Comparison of ENCODE assay signal across 10 cellular contexts in genomic region chr4:186297013-186297645, GRCh38. TPM values are rescaled to one million over a fixed set of nuclear protein-coding genes. Genes with fewer than 3 reads are reported as not detected.
DNase-seq lines count a peak whose midpoint lies in the region; ATAC-seq, FAIRE-seq and TF ChIP-seq lines count a peak whose summit lies in the region.
"Had no signal": no experiment of that assay in that cellular context is flagged by ENCODE, and none has a peak within 500 bp of the region (broad histone marks: within the 10 kb centered on the region; RNA-seq: fewer than 3 reads in every experiment).

No MANE protein-coding gene starts in this region.

- H3K9me3 ChIP-seq in heart left ventricle (no peaks in the 10 kb centered on the region), stomach (no peaks in the 10 kb centered on the region)

- peak; percentile 91 for FAIRE-seq in TTC549 (lab: Jason Lieb, UNC)

- no peaks in the 10 kb centered on the region for H3K36me3 ChIP-seq in heart left ventricle
- no peaks in the 10 kb centered on the region for H3K36me3 ChIP-seq in stomach

- 46 to 59% (median 53%) methylated on average over 21 of the region's 21 CpGs for WGBS in heart left ventricle, 4 donors
- WGBS in stomach, 5 donors: 38 to 50% (median 48%) methylated on average over 21 of the region's 21 CpGs

- peak overlapping the region; percentile 5 for H3K4me3 Mint-ChIP-seq in glutamatergic neuron (ENCODE audit: unreplicated experiment)
- H3K4me3 Mint-ChIP-seq: central memory CD8-positive, alpha-beta T cell; stimulated activated naive B cell treated with anti-CD40 and anti-IgM and Interleukin-4, amounts not matched to agents 10 μg/mL and 1 μg/mL and 100 μg/mL, for 72 hours had no signal

- H3K4me1 Mint-ChIP-seq in glutamatergic neuron (ENCODE audit: low read depth, unreplicated experiment): peaks cover 3% of the 10 kb centered on the region
- H3K4me1 Mint-ChIP-seq: central memory CD8-positive, alpha-beta T cell had no signal

- TF ChIP-seq CTCF in heart left ventricle (IDR thresholded peaks at IDR 0.05) (peak; percentile 47 to 72 (median 63)), glutamatergic neuron (IDR thresholded peaks at IDR 0.05; ENCODE audit: partially characterized antibody, unreplicated experiment) (peak; percentile 80), stomach (IDR thresholded peaks at IDR 0.05) (peak in 5 of 7 experiments; percentile 19 to 59 (median 47))

- no peak for TF ChIP-seq POLR2A in heart left ventricle (IDR thresholded peaks at IDR 0.05)
- TF ChIP-seq POLR2A in stomach (IDR thresholded peaks at IDR 0.05): no peak

- no peak overlapping the region for H3K4me3 ChIP-seq in heart left ventricle
- H3K4me3 ChIP-seq in stomach: no peak overlapping the region

- H3K27me3 Mint-ChIP-seq in glutamatergic neuron (ENCODE audit: unreplicated experiment): peaks cover 3% of the 10 kb centered on the region

- peaks cover 2% of the 10 kb centered on the region for H3K9me3 Mint-ChIP-seq in glutamatergic neuron (ENCODE audit: unreplicated experiment)
- H3K9me3 Mint-ChIP-seq: central memory CD8-positive, alpha-beta T cell had no signal

- DNase-seq in heart left ventricle (no peak), cardiac septum (ENCODE audit: low spot score) (no peak), LoVo (ENCODE audit: low spot score) (peak; percentile 54), glutamatergic neuron (no peak), stomach (no peak), posterior cingulate gyrus (no peak)
- no peak for DNase-seq in stimulated activated CD4-positive, alpha-beta T cell treated with anti-CD3 and anti-CD28 coated beads, Interleukin-4, amount 100 ng/mL, for 1 hour
- DNase-seq: stimulated activated naive B cell treated with anti-CD40 and anti-IgM and Interleukin-4, amounts not matched to agents 10 μg/mL and 1 μg/mL and 100 μg/mL, for 72 hours had no signal

- H3K27me3 ChIP-seq in heart left ventricle (peaks cover 3 to 44% (median 20%) of the 10 kb centered on the region in 9 donors), stomach (peaks cover 0 to 23% (median 14%) of the 10 kb centered on the region in 3 donors)

- no peak for TF ChIP-seq EP300 in stomach (IDR thresholded peaks at IDR 0.05)

- H3K4me1 ChIP-seq in heart left ventricle: peaks cover 0 to 4% (median 0%) of the 10 kb centered on the region in 12 donors
- H3K4me1 ChIP-seq in stomach: peaks cover 0 to 9% (median 0%) of the 10 kb centered on the region in 4 donors

- no peak for ATAC-seq in heart left ventricle

- no peak overlapping the region for H3K27ac Mint-ChIP-seq in glutamatergic neuron (ENCODE audit: unreplicated experiment)
- H3K27ac Mint-ChIP-seq: stimulated activated naive B cell treated with anti-CD40 and anti-IgM and Interleukin-4, amounts not matched to agents 10 μg/mL and 1 μg/mL and 100 μg/mL, for 72 hours had no signal

- intact Hi-C loops in heart left ventricle (cut with DNase I) (loop anchor here (1.0 to 10.0 kb wide), 3 partner anchors 178 to 290 kb away; no protein-coding TSS in a partner anchor), cardiac septum (cut with DNase I) (loop anchor here (2.0 kb wide), 1 partner anchor 290 kb away; no protein-coding TSS in a partner anchor), stomach (cut with DNase I; ENCODE audit: low total_unique reads) (loop anchor here (10.0 kb wide), 1 partner anchor 288 kb away; no protein-coding TSS in a partner anchor), posterior cingulate gyrus (cut with DNase I) (no loop called here)

- H3K27ac ChIP-seq in heart left ventricle: no peak overlapping the region
- H3K27ac ChIP-seq in stomach: no peak overlapping the region

- H3K36me3 Mint-ChIP-seq in glutamatergic neuron (ENCODE audit: unreplicated experiment): no peaks in the 10 kb centered on the region
- H3K36me3 Mint-ChIP-seq: stimulated activated naive B cell treated with anti-CD40 and anti-IgM and Interleukin-4, amounts not matched to agents 10 μg/mL and 1 μg/mL and 100 μg/mL, for 72 hours had no signal

RNA-seq across cellular contexts. Expression of gene F11, which starts 31.1 kb away (rescaled TPM):
- total RNA-seq in heart left ventricle (not detected), cardiac septum (0.35 TPM), glutamatergic neuron (ENCODE audit: unreplicated experiment) (not detected), stomach (not detected)
- polyA plus RNA-seq in heart left ventricle (not detected), stomach (under 1 TPM in 1 of 3 donors, not detected in 2; 0.18 TPM)
